In the genomic region with DNA sequence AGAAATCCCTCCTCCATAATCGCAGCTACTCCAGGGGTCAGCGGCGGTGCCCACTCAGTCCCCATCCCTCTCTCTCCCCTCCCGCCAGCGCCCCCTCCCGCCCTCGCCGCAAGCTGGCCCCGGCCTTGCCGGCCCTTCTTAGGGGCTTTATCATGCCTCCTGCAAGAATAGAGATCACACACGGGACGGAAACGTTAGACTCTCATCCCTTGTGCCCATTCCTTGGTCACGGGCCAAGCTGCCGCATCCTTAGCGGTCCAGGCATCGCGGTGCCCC, we compare ENCODE assay signal across 8 cellular contexts. TPM values are rescaled to one million over a fixed set of nuclear protein-coding genes. Genes with fewer than 3 reads are reported as not detected.
DNase-seq lines count a peak whose midpoint lies in the region; ATAC-seq and TF ChIP-seq lines count a peak whose summit lies in the region.

No MANE protein-coding gene starts in this region.

- H3K9ac ChIP-seq in OCI-LY3 (ENCODE audit: low read length), result peak overlapping the region; percentile 56
- H3K9ac ChIP-seq in fibroblast of lung (ENCODE audit: insufficient read depth, low read length), result no peak overlapping the region

- H3K4me3 ChIP-seq in OCI-LY3 (ENCODE audit: low read length) (peak overlapping the region; percentile 80), fibroblast of lung (replicated peaks in 1 of 4; ENCODE audit: control extremely low read depth in 1 of 4, insufficient read depth in 1 of 4, low read depth in 3 of 4, low read length in 4 of 4) (peak overlapping the region in 3 of 4 experiments; percentile 18 to 37 (median 29)), prostate gland (no peak overlapping the region)

- H3K27ac ChIP-seq in OCI-LY3 (ENCODE audit: low read length), result peak overlapping the region; percentile 41
- H3K27ac ChIP-seq in fibroblast of lung (ENCODE audit: insufficient read depth, low read length), result peak overlapping the region; percentile 99
- H3K27ac ChIP-seq in prostate gland, result peak overlapping the region; percentile 45 to 73

- no peaks in the 10 kb centered on the region for H4K20me1 ChIP-seq in OCI-LY3 (ENCODE audit: insufficient read depth, low read length)
- H4K20me1 ChIP-seq in fibroblast of lung (ENCODE audit: control insufficient read depth, extremely low read depth, insufficient read depth, low read length), result no peaks in the 10 kb centered on the region

- H3K27me3 ChIP-seq in OCI-LY3 (ENCODE audit: low read depth, low read length) (no peaks in the 10 kb centered on the region), fibroblast of lung (ENCODE audit: control insufficient read depth, insufficient read depth, low read length) (peaks cover 2% of the 10 kb centered on the region), prostate gland (replicated peaks; ENCODE audit: insufficient read depth) (no peaks in the 10 kb centered on the region)

- TF ChIP-seq POLR2A in prostate gland (IDR thresholded peaks at IDR 0.05), result no peak

- H3K4me1 ChIP-seq in OCI-LY3 (ENCODE audit: low read length) (peaks cover 15% of the 10 kb centered on the region), fibroblast of lung (ENCODE audit: control insufficient read depth, extremely low read depth, insufficient read depth, low read length) (peaks cover 14% of the 10 kb centered on the region), prostate gland (replicated peaks) (no peaks in the 10 kb centered on the region)

- intact Hi-C loops in prostate gland (cut with DNase I) (loop anchor here (2.0 kb wide), 1 partner anchor 289 kb away; a partner anchor contains a TSS), sciatic nerve (cut with DNase I) (no loop called here)

- H2AFZ ChIP-seq in OCI-LY3 (ENCODE audit: low read depth, low read length) (peak overlapping the region; percentile 75), fibroblast of lung (ENCODE audit: low read length) (peak overlapping the region; percentile 81)

- H3K36me3 ChIP-seq in OCI-LY3 (replicated peaks; ENCODE audit: low read depth, low read length), result no peaks in the 10 kb centered on the region
- H3K36me3 ChIP-seq in fibroblast of lung (ENCODE audit: control insufficient read depth, insufficient read depth, low read length), result no peaks in the 10 kb centered on the region
- H3K36me3 ChIP-seq in prostate gland, result no peaks in the 10 kb centered on the region

- peaks cover 41% of the 10 kb centered on the region for H3K79me2 ChIP-seq in OCI-LY3 (ENCODE audit: low read length)
- H3K79me2 ChIP-seq in fibroblast of lung (ENCODE audit: control insufficient read depth, insufficient read depth, low read length), result peaks cover 20% of the 10 kb centered on the region

- no peak for DNase-seq in fibroblast of lung (ENCODE audit: low read depth in 2 of 2)
- no peak for DNase-seq in prostate gland (ENCODE audit: low spot score)
- DNase-seq in NCI-H446 (lab: John Stamatoyannopoulos, UW), result no peak
- DNase-seq in HUDEP-2 (lab: John Stamatoyannopoulos, UW; ENCODE audit: unreplicated experiment in 76 of 76), result no peak
- DNase-seq in NCI-H82 (lab: John Stamatoyannopoulos, UW), result no peak
- DNase-seq in sciatic nerve (ENCODE audit: low spot score), result no peak

- H3K9me3 ChIP-seq in OCI-LY3 (ENCODE audit: insufficient read depth, low read length) (no peaks in the 10 kb centered on the region), fibroblast of lung (ENCODE audit: control insufficient read depth, insufficient read depth, low read depth, low read length) (no peaks in the 10 kb centered on the region), prostate gland (no peaks in the 10 kb centered on the region)

- H3K4me2 ChIP-seq in OCI-LY3 (ENCODE audit: low read length) (peak overlapping the region; percentile 81), fibroblast of lung (ENCODE audit: extremely low read depth, insufficient read depth, low read length) (peak overlapping the region; percentile 58)

- TF ChIP-seq CTCF in OCI-LY3 (IDR thresholded peaks at IDR 0.05; ENCODE audit: low read depth, low read length), result peak; percentile 95; the same call in 1 of the 2 replicates
- TF ChIP-seq CTCF in fibroblast of lung (conservative IDR thresholded peaks at IDR 0.05 in 1 of 2, IDR thresholded peaks at IDR 0.05 in 1 of 2; ENCODE audit: low read depth in 1 of 2, low read length in 2 of 2), result no peak
- no peak for TF ChIP-seq CTCF in prostate gland (IDR thresholded peaks at IDR 0.05)

- ATAC-seq in GM21515 (IDR thresholded peaks at IDR 0.05; ENCODE audit: unreplicated experiment), result peak; percentile 2
- ATAC-seq in sciatic nerve, result no peak

- 9% methylated on average over 16 of the region's 18 CpGs for WGBS in prostate gland

RNA-seq across cellular contexts. Expression of a gene that starts 0.7 kb away (rescaled TPM):
- total RNA-seq in fibroblast of lung (39.0 and 55.3 TPM in 2 replicates), prostate gland (10 to 100 TPM; 59.9 to 84.6 TPM), sciatic nerve (45.8 TPM)
- polyA plus RNA-seq in fibroblast of lung, result 57.1 and 58.7 TPM in 2 replicates
- 62.5 and 68.8 TPM in 2 replicates for polyA plus RNA-seq in fibroblast of lung (2012)
- 79.2 and 91.9 TPM in 2 replicates for polyA minus RNA-seq in fibroblast of lung (ENCODE audit: low replicate concordance)

RNA-seq across cellular contexts. Expression of a gene that starts 7.5 kb away (rescaled TPM):
- total RNA-seq in fibroblast of lung, result under 0.01 TPM in 1 of 2 replicates, not detected in the other
- 0.03 TPM in 1 of 2 replicates, not detected in the other for polyA plus RNA-seq in fibroblast of lung
- 0.08 TPM in 1 of 2 replicates, not detected in the other for polyA plus RNA-seq in fibroblast of lung (2012)
- polyA minus RNA-seq in fibroblast of lung (ENCODE audit: low replicate concordance), result not detected in 2 replicates
- total RNA-seq in prostate gland, result 1 to 10 TPM in 1 of 2 donors, under 1 TPM in 1; 0.27 to 3.4 TPM
- 32.2 TPM for total RNA-seq in sciatic nerve

RNA-seq across cellular contexts. Expression of a gene that starts 26.2 kb away (rescaled TPM):
- total RNA-seq in fibroblast of lung (22.9 and 34.3 TPM in 2 replicates), prostate gland (10 to 100 TPM; 72.9 to 90.1 TPM), sciatic nerve (35.2 TPM)
- polyA plus RNA-seq in fibroblast of lung, result 30.5 and 45.0 TPM in 2 replicates
- 23.3 and 31.5 TPM in 2 replicates for polyA plus RNA-seq in fibroblast of lung (2012)
- 42.1 and 88.6 TPM in 2 replicates for polyA minus RNA-seq in fibroblast of lung (ENCODE audit: low replicate concordance)

RNA-seq across cellular contexts. Expression of a gene that starts 54.0 kb away (rescaled TPM):
- 1.7 and 1.8 TPM in 2 replicates for total RNA-seq in fibroblast of lung
- polyA plus RNA-seq in fibroblast of lung, result 2.6 and 3.9 TPM in 2 replicates
- 3.1 and 4.2 TPM in 2 replicates for polyA plus RNA-seq in fibroblast of lung (2012)
- 9.8 and 11.0 TPM in 2 replicates for polyA minus RNA-seq in fibroblast of lung (ENCODE audit: low replicate concordance)
- 1 to 10 TPM; 2.7 to 3.2 TPM for total RNA-seq in prostate gland
- 5.5 TPM for total RNA-seq in sciatic nerve

RNA-seq across cellular contexts. Expression of a gene that starts 55.8 kb away (rescaled TPM):
- total RNA-seq in fibroblast of lung (36.7 and 51.0 TPM in 2 replicates), prostate gland (10 to 100 TPM; 27.6 to 41.7 TPM), sciatic nerve (51.9 TPM)
- polyA plus RNA-seq in fibroblast of lung, result 70.3 and 74.4 TPM in 2 replicates
- polyA plus RNA-seq in fibroblast of lung (2012), result 37.4 and 40.6 TPM in 2 replicates
- 94.5 and 106 TPM in 2 replicates for polyA minus RNA-seq in fibroblast of lung (ENCODE audit: low replicate concordance)

Comparison
In these comparisons a context has a peak if more than half of its experiments do, and no peak if none do; other contexts are left out.
1. H3K27ac ChIP-seq: peak in every context shown above with its lines; median percentile 99 in fibroblast of lung; 59 in prostate gland; 41 in OCI-LY3.
2. H3K4me3 ChIP-seq: peak in OCI-LY3 (single experiment) and fibroblast of lung (3 of 4); none in prostate gland (0 of 2).